ENCODE assay signal across 1 cellular context in the genomic region with DNA sequence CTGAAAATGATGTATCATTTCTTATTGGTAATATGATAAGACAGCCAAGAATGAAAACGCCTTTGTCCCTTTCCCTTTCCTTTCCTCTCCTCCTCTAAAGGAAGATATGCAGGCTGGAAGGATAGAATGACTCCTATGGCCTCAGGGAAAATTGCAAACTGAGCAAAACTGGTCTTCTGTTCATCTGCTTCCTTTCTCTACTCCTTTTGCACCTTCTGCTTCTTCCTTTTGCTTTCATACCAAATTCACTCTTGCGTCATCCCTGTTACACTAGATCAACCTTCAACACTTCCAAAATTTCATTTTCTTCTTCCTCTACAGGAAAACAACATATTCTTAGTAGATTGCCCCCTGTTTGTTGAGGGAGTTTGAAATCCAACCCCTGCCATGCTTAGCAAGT.
TF ChIP-seq lines count a peak whose summit lies in the region.

No MANE protein-coding gene starts in this region.

TF ChIP-seq in WTC11, 78 proteins besides CTCF, POLR2A, EP300 and RAD21 (continued from another document):
- no peak for TF ChIP-seq ZNF219 (CRISPR knock-in tag; IDR thresholded peaks at IDR 0.05; ENCODE audit: borderline replicate concordance)
- TF ChIP-seq GABPB1 (CRISPR knock-in tag; IDR thresholded peaks at IDR 0.05): no peak
- TF ChIP-seq, protein P1, sequence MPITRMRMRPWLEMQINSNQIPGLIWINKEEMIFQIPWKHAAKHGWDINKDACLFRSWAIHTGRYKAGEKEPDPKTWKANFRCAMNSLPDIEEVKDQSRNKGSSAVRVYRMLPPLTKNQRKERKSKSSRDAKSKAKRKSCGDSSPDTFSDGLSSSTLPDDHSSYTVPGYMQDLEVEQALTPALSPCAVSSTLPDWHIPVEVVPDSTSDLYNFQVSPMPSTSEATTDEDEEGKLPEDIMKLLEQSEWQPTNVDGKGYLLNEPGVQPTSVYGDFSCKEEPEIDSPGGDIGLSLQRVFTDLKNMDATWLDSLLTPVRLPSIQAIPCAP (CRISPR knock-in tag; IDR thresholded peaks at IDR 0.05): no peak
- TF ChIP-seq GRHL2 (CRISPR knock-in tag; IDR thresholded peaks at IDR 0.05; ENCODE audit: insufficient replicate concordance, severe bottlenecking): no peak
- TF ChIP-seq, protein P2, sequence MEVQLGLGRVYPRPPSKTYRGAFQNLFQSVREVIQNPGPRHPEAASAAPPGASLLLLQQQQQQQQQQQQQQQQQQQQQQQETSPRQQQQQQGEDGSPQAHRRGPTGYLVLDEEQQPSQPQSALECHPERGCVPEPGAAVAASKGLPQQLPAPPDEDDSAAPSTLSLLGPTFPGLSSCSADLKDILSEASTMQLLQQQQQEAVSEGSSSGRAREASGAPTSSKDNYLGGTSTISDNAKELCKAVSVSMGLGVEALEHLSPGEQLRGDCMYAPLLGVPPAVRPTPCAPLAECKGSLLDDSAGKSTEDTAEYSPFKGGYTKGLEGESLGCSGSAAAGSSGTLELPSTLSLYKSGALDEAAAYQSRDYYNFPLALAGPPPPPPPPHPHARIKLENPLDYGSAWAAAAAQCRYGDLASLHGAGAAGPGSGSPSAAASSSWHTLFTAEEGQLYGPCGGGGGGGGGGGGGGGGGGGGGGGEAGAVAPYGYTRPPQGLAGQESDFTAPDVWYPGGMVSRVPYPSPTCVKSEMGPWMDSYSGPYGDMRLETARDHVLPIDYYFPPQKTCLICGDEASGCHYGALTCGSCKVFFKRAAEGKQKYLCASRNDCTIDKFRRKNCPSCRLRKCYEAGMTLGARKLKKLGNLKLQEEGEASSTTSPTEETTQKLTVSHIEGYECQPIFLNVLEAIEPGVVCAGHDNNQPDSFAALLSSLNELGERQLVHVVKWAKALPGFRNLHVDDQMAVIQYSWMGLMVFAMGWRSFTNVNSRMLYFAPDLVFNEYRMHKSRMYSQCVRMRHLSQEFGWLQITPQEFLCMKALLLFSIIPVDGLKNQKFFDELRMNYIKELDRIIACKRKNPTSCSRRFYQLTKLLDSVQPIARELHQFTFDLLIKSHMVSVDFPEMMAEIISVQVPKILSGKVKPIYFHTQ (CRISPR knock-in tag; IDR thresholded peaks at IDR 0.05): no peak
- no peak for TF ChIP-seq E2F4 (CRISPR knock-in tag; IDR thresholded peaks at IDR 0.05; ENCODE audit: borderline replicate concordance, low read depth)
- no peak for TF ChIP-seq ZNF512 (CRISPR knock-in tag; IDR thresholded peaks at IDR 0.05; ENCODE audit: borderline replicate concordance)
- no peak for TF ChIP-seq RORB (CRISPR knock-in tag; IDR thresholded peaks at IDR 0.05)
